ENCODE assay signal across 14 cellular contexts in the genomic region with DNA sequence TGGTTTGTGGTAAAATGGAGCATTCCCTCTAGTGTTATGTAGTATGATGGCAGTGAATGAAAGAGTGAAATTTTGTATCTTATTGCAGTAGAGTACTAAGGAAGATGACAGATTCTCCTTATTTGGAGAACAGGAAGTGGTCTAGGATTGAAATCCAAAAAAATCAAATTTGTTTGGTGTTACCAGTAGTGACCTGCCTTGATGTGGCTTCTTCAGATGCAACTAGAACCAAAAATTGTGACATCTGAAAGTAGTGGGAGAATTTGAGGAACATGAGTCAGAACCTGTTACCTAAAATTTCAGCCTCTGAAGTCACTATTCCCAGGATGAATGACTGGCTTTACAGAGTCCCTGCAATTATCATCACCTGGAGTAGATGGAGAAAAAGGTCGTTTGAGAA.
A peak's percentile ranks its signal among the peaks of the same experiment; 100 is the strongest.
DNase-seq lines count a peak whose midpoint lies in the region; ATAC-seq and TF ChIP-seq lines count a peak whose summit lies in the region.
"Had no signal": no experiment of that assay in that cellular context is flagged by ENCODE, and none has a peak within 500 bp of the region (broad histone marks: within the 10 kb centered on the region; RNA-seq: fewer than 3 reads in every experiment).

No MANE protein-coding gene starts in this region.

- CTCF ChIA-PET in HEK293 (lab: Yijun Ruan, JAX) (no interaction called here), RWPE1 (lab: Yijun Ruan, JAX) (no interaction called here)

- H3K27me3 ChIP-seq in RWPE2 (ENCODE audit: insufficient read depth, poor library complexity, severe bottlenecking): no peaks in the 10 kb centered on the region
- H3K27me3 ChIP-seq: gastrocnemius medialis had no signal

- TF ChIP-seq CTCF in HEK293 (tag by site-specific recombination; IDR thresholded peaks at IDR 0.05) (no peak), RWPE2 (IDR thresholded peaks at IDR 0.05; ENCODE audit: poor library complexity, severe bottlenecking) (no peak), RWPE1 (conservative IDR thresholded peaks at IDR 0.05; ENCODE audit: low read depth) (no peak)

- DNase-seq in AG20443 (ENCODE audit: low spot score) (peak; percentile 22), RWPE2 (ENCODE audit: low spot score) (no peak), epithelial cell of prostate (ENCODE audit: low read depth, low spot score) (no peak), NCI-H446 treated with DMSO at 0.1 percent for 48 hours (lab: John Stamatoyannopoulos, UW) (no peak), RWPE1 (ENCODE audit: low spot score) (no peak), Ammon's horn (ENCODE audit: low spot score) (no peak)
- DNase-seq: activated CD4-positive, alpha-beta T cell treated with anti-CD3 and anti-CD28 coated beads, Interleukin-2, amount 50 U/mL, for 48 hours; activated naive CD4-positive, alpha-beta T cell treated with anti-CD3 and anti-CD28 coated beads for 36 hours; gastrocnemius medialis; NCI-H2081; NK-92 treated with Interleukin-12 subunit alpha and Interleukin-12 subunit beta, amount 100 ng/mL, for 24 hours; stimulated activated CD4-positive, alpha-beta T cell treated with anti-CD3 and anti-CD28 coated beads, Interleukin-1b, Interleukin-23, amount 100 ng/mL, for 48 hours had no signal

- ATAC-seq in RWPE2 (ENCODE audit: low read depth): peak; percentile 54
- no peak for ATAC-seq in HG03139 (IDR thresholded peaks at IDR 0.05; ENCODE audit: unreplicated experiment)
- ATAC-seq: gastrocnemius medialis had no signal

- H3K4me3 ChIP-seq in HEK293 (ENCODE audit: low read depth, low read length): no peak overlapping the region
- no peak overlapping the region for H3K4me3 ChIP-seq in RWPE2 (ENCODE audit: severe bottlenecking)
- H3K4me3 ChIP-seq: gastrocnemius medialis had no signal

- no peak overlapping the region for H3K27ac ChIP-seq in HEK293 (ENCODE audit: extremely low read depth, low read depth, low read length)
- H3K27ac ChIP-seq in RWPE2 (ENCODE audit: poor library complexity, severe bottlenecking): peak overlapping the region; percentile 6
- H3K27ac ChIP-seq in epithelial cell of prostate: peak overlapping the region; percentile 73
- H3K27ac ChIP-seq in RWPE1: no peak overlapping the region
- H3K27ac ChIP-seq: gastrocnemius medialis had no signal

- POLR2A ChIA-PET in HEK293 (lab: Yijun Ruan, JAX) (no interaction called here), RWPE1 (lab: Yijun Ruan, JAX; ENCODE audit: low non-redundant PET) (no interaction called here)

- H3K36me3 ChIP-seq in HEK293 (ENCODE audit: control insufficient read depth in 2 of 2, insufficient read depth in 1 of 2, low read length in 2 of 2) (no peaks in the 10 kb centered on the region), RWPE2 (ENCODE audit: low read depth) (no peaks in the 10 kb centered on the region)
- H3K36me3 ChIP-seq: gastrocnemius medialis had no signal

- no peaks in the 10 kb centered on the region for H3K9me3 ChIP-seq in HEK293 (ENCODE audit: control insufficient read depth, insufficient read depth, low read depth, low read length)
- no peaks in the 10 kb centered on the region for H3K9me3 ChIP-seq in RWPE2 (ENCODE audit: severe bottlenecking)
- H3K9me3 ChIP-seq: gastrocnemius medialis had no signal

- H3K4me1 ChIP-seq in HEK293 (ENCODE audit: control insufficient read depth, insufficient read depth, low read length) (no peaks in the 10 kb centered on the region), RWPE2 (ENCODE audit: insufficient read depth, poor library complexity, severe bottlenecking) (peaks cover 10% of the 10 kb centered on the region)
- H3K4me1 ChIP-seq: gastrocnemius medialis had no signal

TF ChIP-seq in HEK293, 187 proteins besides CTCF, POLR2A, EP300 and RAD21:
- no peak for TF ChIP-seq ZNF654 (tag by site-specific recombination; IDR thresholded peaks at IDR 0.05; ENCODE audit: low read depth)
- peak; percentile 29; the same call in 1 of the 2 replicates for TF ChIP-seq SCRT2 (tag by site-specific recombination; IDR thresholded peaks at IDR 0.05)

Comparison
In these comparisons a context has a peak if more than half of its experiments do, and no peak if none do; other contexts are left out.
1. H3K27ac ChIP-seq: peak in RWPE2 (single experiment) and epithelial cell of prostate (single experiment); none in HEK293 (single experiment) and RWPE1 (single experiment).